Comparison of ENCODE assay signal across 3 cellular contexts in genomic region chr3:150803440-150803985, GRCh38.
TF ChIP-seq lines count a peak whose summit lies in the region.

No MANE protein-coding gene starts in this region.

TF ChIP-seq in GM23338, 12 proteins besides CTCF, POLR2A, EP300 and RAD21:
- TF ChIP-seq POLR2AphosphoS5 (IDR thresholded peaks at IDR 0.05; ENCODE audit: low read depth): no peak
- no peak for TF ChIP-seq CREB1 (CRISPR knock-in tag; IDR thresholded peaks at IDR 0.05; ENCODE audit: low read depth)
- TF ChIP-seq NANOG (IDR thresholded peaks at IDR 0.05; ENCODE audit: borderline replicate concordance): no peak
- no peak for TF ChIP-seq EZH2 (IDR thresholded peaks at IDR 0.05; ENCODE audit: low read depth, unreplicated experiment)
- TF ChIP-seq REST (IDR thresholded peaks at IDR 0.05; ENCODE audit: unreplicated experiment): no peak
- TF ChIP-seq EZH2phosphoT487 (IDR thresholded peaks at IDR 0.05; ENCODE audit: unreplicated experiment): no peak
- no peak for TF ChIP-seq ZNF331 (CRISPR knock-in tag; IDR thresholded peaks at IDR 0.05; ENCODE audit: low read depth)
- no peak for TF ChIP-seq ETS1 (IDR thresholded peaks at IDR 0.05)
- TF ChIP-seq ZNF114 (CRISPR knock-in tag; IDR thresholded peaks at IDR 0.05): no peak
TF ChIP-seq in GM23338: peak in this region for 0.

TF ChIP-seq in K562, 482 proteins besides CTCF, POLR2A, EP300 and RAD21:
- TF ChIP-seq ZNF146 (CRISPR knock-in tag; IDR thresholded peaks at IDR 0.05; ENCODE audit: unreplicated experiment) (no peak), YY1 (IDR thresholded peaks at IDR 0.05; ENCODE audit: borderline replicate concordance in 1 of 3, control insufficient read depth in 1 of 3, extremely low read depth in 1 of 3, insufficient read depth in 3 of 3, insufficient read length in 1 of 3, insufficient replicate concordance in 2 of 3, low read depth in 1 of 3, low read length in 2 of 3) (peak in 1 of 3 experiments; percentile 59)

TF ChIP-seq in neural cell, 6 proteins besides CTCF, POLR2A, EP300 and RAD21:
- no peak for TF ChIP-seq REST (IDR thresholded peaks at IDR 0.05; ENCODE audit: borderline replicate concordance)
- TF ChIP-seq POLR2AphosphoS5 (IDR thresholded peaks at IDR 0.05): no peak
- no peak for TF ChIP-seq SMC3 (conservative IDR thresholded peaks at IDR 0.05; ENCODE audit: poor library complexity)
- no peak for TF ChIP-seq TAF1 (IDR thresholded peaks at IDR 0.05; ENCODE audit: low read depth)
- no peak for TF ChIP-seq EZH2 (IDR thresholded peaks at IDR 0.05; ENCODE audit: borderline replicate concordance, insufficient read depth, low read length, poor library complexity, severe bottlenecking)
- TF ChIP-seq MXI1 (conservative IDR thresholded peaks at IDR 0.05; ENCODE audit: poor library complexity, severe bottlenecking): no peak
